In the genomic region with DNA sequence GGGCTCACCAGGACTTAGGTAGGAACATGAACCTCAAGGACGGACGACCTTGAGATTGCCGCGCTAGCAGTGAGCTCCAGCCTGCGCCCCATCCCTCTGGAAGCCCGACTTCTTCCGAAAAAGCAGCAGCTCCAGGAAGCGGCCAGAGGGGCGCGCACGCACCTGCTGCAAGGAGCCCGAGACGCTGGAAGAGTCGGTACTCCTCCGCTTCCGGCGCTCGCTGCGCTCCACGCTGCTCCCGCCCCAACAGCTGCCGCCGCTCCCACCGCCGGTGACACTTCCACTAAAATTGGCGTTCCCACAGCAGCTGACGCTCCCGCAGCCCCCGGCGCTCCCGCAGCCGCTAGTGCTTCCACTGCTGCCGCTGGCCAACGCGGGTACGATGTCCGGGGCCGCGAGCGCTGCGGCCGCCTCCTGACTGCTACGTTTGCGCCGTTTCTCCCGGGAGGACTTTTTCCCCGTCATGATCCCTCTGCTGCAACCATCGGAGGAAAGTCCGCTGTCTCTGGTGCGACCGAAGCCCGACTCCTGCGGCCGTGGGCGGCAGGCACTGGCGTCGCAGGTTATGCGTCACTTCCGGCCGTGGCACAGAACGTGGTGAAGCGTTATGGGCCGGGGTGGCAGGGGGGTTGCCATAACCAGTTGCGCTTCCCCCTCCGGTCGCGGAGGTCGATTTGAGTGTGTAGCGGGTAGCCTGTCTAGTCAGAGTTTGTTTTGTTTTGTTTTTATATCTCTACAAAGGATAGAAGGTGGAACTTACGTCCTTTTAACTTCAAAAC, we compare ENCODE assay signal across 8 cellular contexts. TPM values are rescaled to one million over a fixed set of nuclear protein-coding genes. Genes with fewer than 3 reads are reported as not detected.
DNase-seq lines count a peak whose midpoint lies in the region; ATAC-seq and TF ChIP-seq lines count a peak whose summit lies in the region.

A gene with protein sequence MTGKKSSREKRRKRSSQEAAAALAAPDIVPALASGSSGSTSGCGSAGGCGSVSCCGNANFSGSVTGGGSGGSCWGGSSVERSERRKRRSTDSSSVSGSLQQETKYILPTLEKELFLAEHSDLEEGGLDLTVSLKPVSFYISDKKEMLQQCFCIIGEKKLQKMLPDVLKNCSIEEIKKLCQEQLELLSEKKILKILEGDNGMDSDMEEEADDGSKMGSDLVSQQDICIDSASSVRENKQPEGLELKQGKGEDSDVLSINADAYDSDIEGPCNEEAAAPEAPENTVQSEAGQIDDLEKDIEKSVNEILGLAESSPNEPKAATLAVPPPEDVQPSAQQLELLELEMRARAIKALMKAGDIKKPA (minus strand): TSS at position 552 of the 779 bp plus-strand sequence. CDS start 87 bp downstream, at position 465.

- intact Hi-C loops in left cardiac atrium (cut with DNase I) = loop anchor here (5.0 to 10.0 kb wide), 2 partner anchors 52 to 65 kb away; a partner anchor contains a TSS

- peaks cover 6% of the 10 kb centered on the region for H3K9me3 Mint-ChIP-seq in progenitor cell of endocrine pancreas (ENCODE audit: low read depth)

- ATAC-seq in HG02763 (IDR thresholded peaks at IDR 0.05; ENCODE audit: unreplicated experiment) = peak; percentile 95
- peak; percentile 99 for ATAC-seq in left cardiac atrium

- H3K27me3 Mint-ChIP-seq in progenitor cell of endocrine pancreas = no peaks in the 10 kb centered on the region

- H3K4me3 Mint-ChIP-seq in progenitor cell of endocrine pancreas (ENCODE audit: low read depth) = peak within 1 kb of the TSS; percentile 99

- H3K4me1 Mint-ChIP-seq in progenitor cell of endocrine pancreas (ENCODE audit: low read depth) = peaks cover 10% of the 10 kb centered on the region

- TF ChIP-seq CTCF in GM12874 (IDR thresholded peaks at IDR 0.05; ENCODE audit: insufficient read depth, low read depth, low read length) (peak; percentile 36; the same call in 1 of the 2 replicates), progenitor cell of endocrine pancreas (IDR thresholded peaks at IDR 0.05; ENCODE audit: unreplicated experiment) (peak; percentile 54)

- DNase-seq in NCI-H1417 (lab: John Stamatoyannopoulos, UW) = peak; percentile 84 to 91 (median 88)
- DNase-seq in T-helper 1 cell = peak; percentile 77 to 94 (median 87)
- DNase-seq in amniotic epithelial cell (ENCODE audit: low read depth) = peak; percentile 89
- peak; percentile 98 for DNase-seq in left cardiac atrium
- peak; percentile 76 for DNase-seq in progenitor cell of endocrine pancreas (ENCODE audit: low spot score, unreplicated experiment)
- peak; percentile 94 for DNase-seq in ureter (ENCODE audit: low spot score)

- H3K27ac Mint-ChIP-seq in progenitor cell of endocrine pancreas = peak within 1 kb of the TSS; percentile 99

- peaks cover 5% of the 10 kb centered on the region for H3K36me3 Mint-ChIP-seq in progenitor cell of endocrine pancreas (ENCODE audit: insufficient read depth)

RNA-seq across cellular contexts. Expression of the gene that starts here (rescaled TPM):
- total RNA-seq in left cardiac atrium (10 to 100 TPM in 1 of 2 donors, 1 to 10 TPM in 1; 7.4 to 12.0 TPM), progenitor cell of endocrine pancreas (24.7 and 25.1 TPM in 2 replicates), ureter (14.2 TPM)

Comparison
In these comparisons a context has a peak if more than half of its experiments do, and no peak if none do; other contexts are left out.
1. Peak in every context shown above with its lines: DNase-seq and ATAC-seq.